In the genomic region with DNA sequence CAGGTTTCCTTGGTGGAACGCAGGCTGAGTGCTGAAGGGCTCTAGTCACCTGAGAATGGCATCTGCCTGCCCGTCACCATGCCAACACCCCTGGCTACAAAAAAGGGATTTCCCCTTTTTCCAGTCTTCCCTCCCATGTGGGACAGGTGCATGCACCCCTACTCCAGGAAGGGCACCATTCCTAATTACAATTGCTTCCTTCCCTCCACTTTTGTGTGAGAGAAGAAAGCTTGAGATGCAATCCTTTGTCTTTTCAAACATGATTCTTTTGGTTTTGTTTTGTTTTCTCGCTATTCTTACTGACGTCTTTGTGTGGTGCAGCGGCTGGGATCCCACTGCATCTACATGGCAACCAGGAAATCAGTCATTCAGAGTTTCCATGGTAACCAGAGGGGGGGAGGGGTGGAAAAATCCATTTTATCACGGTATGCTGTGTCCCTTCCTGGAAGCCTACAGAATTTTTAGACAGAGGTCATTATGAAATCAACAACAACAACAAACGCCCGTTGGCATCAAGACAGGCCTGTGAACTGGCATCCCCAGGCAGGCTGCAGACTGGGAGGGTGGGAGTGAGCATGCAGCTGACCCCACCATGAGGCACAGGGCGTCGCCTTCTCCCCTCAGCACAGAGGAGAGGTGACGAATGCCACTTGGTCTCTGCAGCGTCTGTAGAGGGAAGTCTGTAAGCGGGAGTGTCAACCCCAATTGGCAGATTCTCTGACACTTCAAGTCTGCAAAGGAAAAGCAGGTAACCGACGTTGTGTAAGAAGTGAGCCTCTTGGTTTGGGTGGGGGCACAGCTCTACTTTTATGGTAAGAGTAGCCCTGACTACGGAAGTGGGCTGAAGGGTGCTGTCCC, we compare ENCODE assay signal across 9 cellular contexts. TPM values are rescaled to one million over a fixed set of nuclear protein-coding genes. Genes with fewer than 3 reads are reported as not detected.
DNase-seq lines count a peak whose midpoint lies in the region; ATAC-seq, FAIRE-seq and TF ChIP-seq lines count a peak whose summit lies in the region.
"Had no signal": no experiment of that assay in that cellular context is flagged by ENCODE, and none has a peak within 500 bp of the region (broad histone marks: within the 10 kb centered on the region; RNA-seq: fewer than 3 reads in every experiment).

No MANE protein-coding gene starts in this region.

- H3K27ac ChIP-seq in pancreas (peak overlapping the region in 2 of 4 donors; percentile 8 to 50), thymus (ENCODE audit: low read depth) (peak overlapping the region; percentile 100)
- H3K27ac ChIP-seq: C4-2B had no signal

- H3K27me3 ChIP-seq in NT2/D1 (ENCODE audit: insufficient read depth, insufficient read length) (no peaks in the 10 kb centered on the region), pancreas (no peaks in the 10 kb centered on the region), thymus (ENCODE audit: control insufficient read depth, insufficient read depth) (no peaks in the 10 kb centered on the region)

- H3K9me3 Mint-ChIP-seq in activated T-helper 2 cell treated with anti-CD3 and anti-CD28 coated beads, Interferon-gamma antibody, Interleukin-2, Interleukin-4, amounts not matched to agents 10 μg/mL and 5 μg/mL and 100 μg/mL, durations not matched to agents 14 hours and 24 hours and 36 hours: peaks cover 33% of the 10 kb centered on the region

- 21 to 26% methylated on average over 16 of the region's 16 CpGs for WGBS in pancreas, 2 donors
- 2% methylated on average over 16 of the region's 16 CpGs for WGBS in thymus

- H3K27me3 Mint-ChIP-seq in activated T-helper 2 cell treated with anti-CD3 and anti-CD28 coated beads, Interferon-gamma antibody, Interleukin-2, Interleukin-4, amounts not matched to agents 10 μg/mL and 5 μg/mL and 100 μg/mL, durations not matched to agents 14 hours and 24 hours and 36 hours (ENCODE audit: low read depth): no peaks in the 10 kb centered on the region

- H3K4me1 ChIP-seq in NT2/D1 (ENCODE audit: insufficient read depth, insufficient read length): no peaks in the 10 kb centered on the region
- no peaks in the 10 kb centered on the region for H3K4me1 ChIP-seq in pancreas
- peaks cover 8% of the 10 kb centered on the region for H3K4me1 ChIP-seq in thymus (ENCODE audit: control insufficient read depth, insufficient read depth, low read length)

- H3K27ac Mint-ChIP-seq in activated T-helper 2 cell treated with anti-CD3 and anti-CD28 coated beads, Interferon-gamma antibody, Interleukin-2, Interleukin-4, amounts not matched to agents 10 μg/mL and 5 μg/mL and 100 μg/mL, durations not matched to agents 14 hours and 24 hours and 36 hours: peak overlapping the region; percentile 94

- no peaks in the 10 kb centered on the region for H3K9me3 ChIP-seq in NT2/D1 (ENCODE audit: insufficient read depth, low read length)
- no peaks in the 10 kb centered on the region for H3K9me3 ChIP-seq in pancreas
- H3K9me3 ChIP-seq in thymus (ENCODE audit: control insufficient read depth): no peaks in the 10 kb centered on the region

- peak overlapping the region; percentile 78 for H3K4me3 Mint-ChIP-seq in activated T-helper 2 cell treated with anti-CD3 and anti-CD28 coated beads, Interferon-gamma antibody, Interleukin-2, Interleukin-4, amounts not matched to agents 10 μg/mL and 5 μg/mL and 100 μg/mL, durations not matched to agents 14 hours and 24 hours and 36 hours (ENCODE audit: low read depth)

- TF ChIP-seq CTCF in pancreas (IDR thresholded peaks at IDR 0.05): no peak

- FAIRE-seq in pancreas (lab: Jason Lieb, UNC): no peak

- peaks cover 56% of the 10 kb centered on the region for H3K4me1 Mint-ChIP-seq in activated T-helper 2 cell treated with anti-CD3 and anti-CD28 coated beads, Interferon-gamma antibody, Interleukin-2, Interleukin-4, amounts not matched to agents 10 μg/mL and 5 μg/mL and 100 μg/mL, durations not matched to agents 14 hours and 24 hours and 36 hours (ENCODE audit: low read depth)

- DNase-seq in AG20443 (ENCODE audit: low spot score) (peak; percentile 63), NT2/D1 (ENCODE audit: low read depth, low spot score) (peak; percentile 55), glomerular endothelial cell (ENCODE audit: extremely low read depth, low read depth, low spot score) (peak; percentile 87), pancreas (peak in 3 of 6 donors; percentile 17 to 33 (median 20))
- DNase-seq in activated T-helper 2 cell treated with anti-CD3 and anti-CD28 coated beads, Interferon-gamma antibody, Interleukin-2, Interleukin-4, amounts not matched to agents 10 μg/mL and 5 μg/mL and 100 μg/mL, durations not matched to agents 14 hours and 24 hours and 36 hours (ENCODE audit: low spot score): peak; percentile 87

- H3K4me3 ChIP-seq in NT2/D1 (ENCODE audit: insufficient read length, low read depth) (no peak overlapping the region), pancreas (peak overlapping the region in 1 of 4 donors; percentile 8), thymus (ENCODE audit: low read length) (peak overlapping the region; percentile 63)

- H3K9ac ChIP-seq in NT2/D1 (ENCODE audit: insufficient read length, low read depth): no peak overlapping the region

- intact Hi-C loops in activated T-helper 2 cell treated with anti-CD3 and anti-CD28 coated beads, Interferon-gamma antibody, Interleukin-2, Interleukin-4, amounts not matched to agents 10 μg/mL and 5 μg/mL and 100 μg/mL, durations not matched to agents 14 hours and 24 hours and 36 hours (cut with micrococcal nuclease): loop anchor here (1.0 to 5.0 kb wide), 11 partner anchors 13 to 1615 kb away; partner anchors contain the start of genes FRMD6, GNG2, RTRAF and SOS2
- intact Hi-C loops in pancreas (cut with DNase I): no loop called here

- H3K36me3 Mint-ChIP-seq in activated T-helper 2 cell treated with anti-CD3 and anti-CD28 coated beads, Interferon-gamma antibody, Interleukin-2, Interleukin-4, amounts not matched to agents 10 μg/mL and 5 μg/mL and 100 μg/mL, durations not matched to agents 14 hours and 24 hours and 36 hours (ENCODE audit: low read depth): peaks cover 34% of the 10 kb centered on the region

- no peaks in the 10 kb centered on the region for H3K36me3 ChIP-seq in NT2/D1 (ENCODE audit: insufficient read depth, insufficient read length, low read length)
- H3K36me3 ChIP-seq in pancreas: no peaks in the 10 kb centered on the region
- no peaks in the 10 kb centered on the region for H3K36me3 ChIP-seq in thymus (ENCODE audit: control insufficient read depth, insufficient read depth)

- ATAC-seq in GM19043 (IDR thresholded peaks at IDR 0.05; ENCODE audit: low read depth, unreplicated experiment): peak; percentile 79
- peak; percentile 74 for ATAC-seq in HG03378 (IDR thresholded peaks at IDR 0.05; ENCODE audit: unreplicated experiment)
- peak in 3 of 4 donors; percentile 76 to 83 (median 81) for ATAC-seq in pancreas

RNA-seq across cellular contexts. Expression of gene GNG2, which starts 13.6 kb away (rescaled TPM):
- total RNA-seq in activated T-helper 2 cell treated with anti-CD3 and anti-CD28 coated beads, Interferon-gamma antibody, Interleukin-2, Interleukin-4, amounts not matched to agents 10 μg/mL and 5 μg/mL and 100 μg/mL, durations not matched to agents 14 hours and 24 hours and 36 hours: 120 and 128 TPM in 2 replicates
- total RNA-seq in glomerular endothelial cell: 29.8 and 40.8 TPM in 2 replicates
- total RNA-seq in pancreas: 10 to 100 TPM in 2 of 6 donors, 1 to 10 TPM in 4; 1.7 to 15.4 (median 6.2) TPM
- polyA plus RNA-seq in pancreas: 10 to 100 TPM in 1 of 2 donors, 1 to 10 TPM in 1; 4.8 to 23.0 TPM
- polyA plus RNA-seq in thymus: 43.6 TPM
